ENCODE assay signal across 29 cellular contexts in genomic region chr15:54345827-54346226, GRCh38.
"Had no signal": no experiment of that assay in that cellular context is flagged by ENCODE, and none has a peak within 500 bp of the region (broad histone marks: within the 10 kb centered on the region; RNA-seq: fewer than 3 reads in every experiment).

No MANE protein-coding gene starts in this region.

- H3K4me3 ChIP-seq: colonic mucosa, coronary artery, dorsolateral prefrontal cortex, esophagus muscularis mucosa, esophagus squamous epithelium, gastrocnemius medialis, gastroesophageal sphincter, heart left ventricle, heart right ventricle, hepatocyte had no signal

- DNase-seq: colonic mucosa; cortex of kidney; dermis blood vessel endothelial cell; dorsolateral prefrontal cortex; effector CD4-positive, alpha-beta T cell; effector CD8-positive, alpha-beta T cell; effector memory CD4-positive, alpha-beta T cell; effector memory CD8-positive, alpha-beta T cell; endodermal cell; erythroblast; esophagus squamous epithelium; foreskin fibroblast; foreskin keratinocyte; foreskin melanocyte; gastrocnemius medialis; glutamatergic neuron; head of caudate nucleus; heart left ventricle; heart right ventricle had no signal

- H3K4me1 Mint-ChIP-seq: endodermal cell had no signal

- H3K4me3 Mint-ChIP-seq: dendritic cell treated with granulocyte-macrophage colony-stimulating factor and Interleukin-4, amounts not matched to agents 40 ng/mL and 50 ng/mL, for 4 days; effector memory CD8-positive, alpha-beta T cell; endodermal cell had no signal

- H3K9me3 ChIP-seq: colonic mucosa, esophagus muscularis mucosa, esophagus squamous epithelium, gastrocnemius medialis, gastroesophageal sphincter, heart right ventricle had no signal

- H3K36me3 ChIP-seq: colonic mucosa, esophagus muscularis mucosa, esophagus squamous epithelium, gastrocnemius medialis, gastroesophageal sphincter, heart left ventricle, heart right ventricle had no signal

- H3K27ac Mint-ChIP-seq: dendritic cell treated with granulocyte-macrophage colony-stimulating factor and Interleukin-4, amounts not matched to agents 40 ng/mL and 50 ng/mL, for 4 days; effector memory CD8-positive, alpha-beta T cell; endodermal cell had no signal

- H3K27me3 ChIP-seq: colonic mucosa, dorsolateral prefrontal cortex, esophagus muscularis mucosa, esophagus squamous epithelium, foreskin keratinocyte, gastrocnemius medialis, gastroesophageal sphincter, heart left ventricle, heart right ventricle, hepatocyte had no signal

- ATAC-seq: effector memory CD8-positive, alpha-beta T cell; esophagus mucosa; foreskin keratinocyte; gastrocnemius medialis; gastroesophageal sphincter; heart left ventricle; heart right ventricle had no signal

- H2AFZ ChIP-seq: hepatocyte had no signal

- H3K79me2 ChIP-seq: hepatocyte had no signal

- H3K4me2 ChIP-seq: hepatocyte had no signal

- H3K9me3 Mint-ChIP-seq: endodermal cell had no signal

- H3K4me1 ChIP-seq: colonic mucosa, esophagus muscularis mucosa, esophagus squamous epithelium, foreskin keratinocyte, gastrocnemius medialis, gastroesophageal sphincter, heart left ventricle, heart right ventricle had no signal

- H3K27me3 Mint-ChIP-seq: dendritic cell treated with granulocyte-macrophage colony-stimulating factor and Interleukin-4, amounts not matched to agents 40 ng/mL and 50 ng/mL, for 4 days; effector memory CD8-positive, alpha-beta T cell had no signal

- H3K27ac ChIP-seq: colonic mucosa, coronary artery, dorsolateral prefrontal cortex, epithelial cell of prostate, esophagus muscularis mucosa, esophagus squamous epithelium, foreskin keratinocyte, gastrocnemius medialis, gastroesophageal sphincter, heart left ventricle, heart right ventricle, hepatocyte had no signal

- FAIRE-seq: endometrium, endothelial cell of umbilical vein, frontal cortex had no signal
